ENCODE assay signal across 1 cellular context in genomic region chr11:66268953-66269906, GRCh38.
TF ChIP-seq lines count a peak whose summit lies in the region.

No MANE protein-coding gene starts in this region.

TF ChIP-seq in liver, 16 proteins besides CTCF, POLR2A, EP300 and RAD21 (continued from another document):
- TF ChIP-seq GABPA (IDR thresholded peaks at IDR 0.05 in 1 of 2, conservative IDR thresholded peaks at IDR 0.05 in 1 of 2) (no peak), NR2F2 (IDR thresholded peaks at IDR 0.05) (no peak), SP1 (IDR thresholded peaks at IDR 0.05) (no peak), JUND (IDR thresholded peaks at IDR 0.05) (no peak), ATF3 (IDR thresholded peaks at IDR 0.05) (no peak), RXRA (IDR thresholded peaks at IDR 0.05) (no peak), EGR1 (IDR thresholded peaks at IDR 0.05; ENCODE audit: low read depth in 2 of 2) (no peak), HNF4A (conservative IDR thresholded peaks at IDR 0.05) (no peak), HNF4G (IDR thresholded peaks at IDR 0.05) (no peak), FOXA2 (IDR thresholded peaks at IDR 0.05) (no peak), FOXA1 (IDR thresholded peaks at IDR 0.05) (no peak)
TF ChIP-seq in liver: peak in this region for 0.
